Comparison of ENCODE assay signal across 11 cellular contexts in genomic region chr22:21621891-21622623, GRCh38. TPM values are rescaled to one million over a fixed set of nuclear protein-coding genes. Genes with fewer than 3 reads are reported as not detected.
DNase-seq lines count a peak whose midpoint lies in the region; FAIRE-seq and TF ChIP-seq lines count a peak whose summit lies in the region.
"Had no signal": no experiment of that assay in that cellular context is flagged by ENCODE, and none has a peak within 500 bp of the region (broad histone marks: within the 10 kb centered on the region; RNA-seq: fewer than 3 reads in every experiment).

No MANE protein-coding gene starts in this region.

- peaks cover 0 to 5% of the 10 kb centered on the region in 2 donors for H3K36me3 ChIP-seq in adrenal gland (replicated peaks in 1 of 2)

- H3K4me3 Mint-ChIP-seq in activated naive CD4-positive, alpha-beta T cell treated with anti-CD3 and anti-CD28 coated beads for 36 hours = no peak overlapping the region

- H3K4me1 ChIP-seq in adrenal gland (replicated peaks in 1 of 2) = peaks cover 0 to 6% of the 10 kb centered on the region in 2 donors

- peaks cover 13% of the 10 kb centered on the region for H3K4me1 Mint-ChIP-seq in activated naive CD4-positive, alpha-beta T cell treated with anti-CD3 and anti-CD28 coated beads for 36 hours (ENCODE audit: low read depth)

- CTCF ChIA-PET in activated naive CD4-positive, alpha-beta T cell treated with anti-CD3 and anti-CD28 coated beads for 36 hours (lab: Charles Lee) = interaction anchor here (0.5 to 13.9 kb wide), 3 partner anchors 22 to 34 kb away, joined by 3 to 208 read pairs (median 4); partner anchors contain the start of gene SDF2L1

- H3K9me3 ChIP-seq in adrenal gland (replicated peaks in 1 of 3) = no peaks in the 10 kb centered on the region

- TF ChIP-seq POLR2A in adrenal gland (IDR thresholded peaks at IDR 0.05) = no peak

- peak; percentile 15 for FAIRE-seq in TTC549 (lab: Jason Lieb, UNC)

- TF ChIP-seq CTCF in foreskin fibroblast (IDR thresholded peaks at IDR 0.05; ENCODE audit: low read depth, low read length) = no peak
- TF ChIP-seq CTCF in adrenal gland (IDR thresholded peaks at IDR 0.05) = no peak

- no peaks in the 10 kb centered on the region for H3K27me3 ChIP-seq in adrenal gland

- DNase-seq in activated naive CD4-positive, alpha-beta T cell treated with anti-CD3 and anti-CD28 coated beads for 36 hours = no peak
- DNase-seq in activated naive CD4-positive, alpha-beta T cell (lab: John Stamatoyannopoulos, UW) = no peak
- DNase-seq in foreskin fibroblast (peak; percentile 18 to 58), stromal cell of bone marrow (ENCODE audit: low read depth) (peak; percentile 14), adrenal gland (no peak), HK-2 (ENCODE audit: unreplicated experiment) (no peak), DMS53 (lab: John Stamatoyannopoulos, UW) (no peak)
- DNase-seq: activated T-cell treated with anti-CD3 and anti-CD28 coated beads, Interleukin-2, amount 50 U/mL, for 48 hours; stimulated activated CD4-positive, alpha-beta T cell treated with anti-CD3 and anti-CD28 coated beads, Interleukin-4, amount 100 ng/mL, for 1 hour; trophoblast cell had no signal

- H3K9me3 Mint-ChIP-seq in activated naive CD4-positive, alpha-beta T cell treated with anti-CD3 and anti-CD28 coated beads for 36 hours = no peaks in the 10 kb centered on the region

- intact Hi-C loops in activated naive CD4-positive, alpha-beta T cell treated with anti-CD3 and anti-CD28 coated beads for 36 hours (cut with micrococcal nuclease) = no loop called here
- intact Hi-C loops in adrenal gland (cut with DNase I) = no loop called here

- WGBS in adrenal gland, 4 donors = 45 to 63% (median 61%) methylated on average over 5 to 11 of the region's 11 CpGs

- H3K27ac Mint-ChIP-seq in activated naive CD4-positive, alpha-beta T cell treated with anti-CD3 and anti-CD28 coated beads for 36 hours = peak overlapping the region; percentile 17

- H3K27ac ChIP-seq in adrenal gland = no peak overlapping the region

- H3K27me3 Mint-ChIP-seq in activated naive CD4-positive, alpha-beta T cell treated with anti-CD3 and anti-CD28 coated beads for 36 hours (ENCODE audit: low read depth) = no peaks in the 10 kb centered on the region

- peaks cover 5% of the 10 kb centered on the region for H3K36me3 Mint-ChIP-seq in activated naive CD4-positive, alpha-beta T cell treated with anti-CD3 and anti-CD28 coated beads for 36 hours (ENCODE audit: low read depth)

- H3K4me3 ChIP-seq in foreskin fibroblast (ENCODE audit: low read depth in 1 of 2, low read length in 2 of 2) (no peak overlapping the region), adrenal gland (no peak overlapping the region)

RNA-seq across cellular contexts. Expression of gene YDJC, which starts 7.8 kb away (rescaled TPM):
- 10 to 100 TPM; 50.3 to 53.2 TPM for total RNA-seq in activated naive CD4-positive, alpha-beta T cell treated with anti-CD3 and anti-CD28 coated beads for 36 hours
- 10 to 100 TPM in 7 of 8 donors, 1 to 10 TPM in 1; 8.9 to 33.6 (median 19.5) TPM for total RNA-seq in adrenal gland
- 10 to 100 TPM in 2 of 3 donors, 1 to 10 TPM in 1; 2.5 to 36.2 (median 31.2) TPM for polyA plus RNA-seq in adrenal gland

RNA-seq across cellular contexts. Expression of gene CCDC116, which starts 10.5 kb away (rescaled TPM):
- total RNA-seq in activated naive CD4-positive, alpha-beta T cell treated with anti-CD3 and anti-CD28 coated beads for 36 hours = under 1 TPM; 0.19 to 0.30 TPM
- total RNA-seq in adrenal gland = under 1 TPM in 6 of 8 donors, not detected in 2; 0.19 to 0.50 (median 0.31) TPM
- 1 to 10 TPM in 1 of 3 donors, under 1 TPM in 1, not detected in 1; 0.77 to 1.9 TPM for polyA plus RNA-seq in adrenal gland

RNA-seq across cellular contexts. Expression of gene SDF2L1, which starts 20.0 kb away (rescaled TPM):
- total RNA-seq in activated naive CD4-positive, alpha-beta T cell treated with anti-CD3 and anti-CD28 coated beads for 36 hours = 10 to 100 TPM; 21.7 to 22.3 TPM
- 10 to 100 TPM; 14.0 to 83.9 (median 44.8) TPM for total RNA-seq in adrenal gland
- 10 to 100 TPM; 15.3 to 37.5 (median 19.1) TPM for polyA plus RNA-seq in adrenal gland

RNA-seq across cellular contexts. Expression of gene PPIL2, which starts 43.8 kb away (rescaled TPM):
- 10 to 100 TPM; 40.9 to 42.3 TPM for total RNA-seq in activated naive CD4-positive, alpha-beta T cell treated with anti-CD3 and anti-CD28 coated beads for 36 hours
- total RNA-seq in adrenal gland = 10 to 100 TPM; 32.2 to 58.1 (median 42.4) TPM
- polyA plus RNA-seq in adrenal gland = 10 to 100 TPM; 33.6 to 65.6 (median 61.7) TPM

RNA-seq across cellular contexts. Expression of gene UBE2L3, which starts 54.5 kb away (rescaled TPM):
- total RNA-seq in activated naive CD4-positive, alpha-beta T cell treated with anti-CD3 and anti-CD28 coated beads for 36 hours = 10 to 100 TPM; 49.1 to 50.1 TPM
- 10 to 100 TPM; 48.5 to 72.7 (median 55.7) TPM for total RNA-seq in adrenal gland
- 100 to 1,000 TPM in 1 of 3 donors, 10 to 100 TPM in 2; 64.0 to 142 (median 66.1) TPM for polyA plus RNA-seq in adrenal gland

Comparison
In these comparisons a context has a peak if more than half of its experiments do, and no peak if none do; other contexts are left out.
1. DNase-seq: peak in foreskin fibroblast (2 of 2) and stromal cell of bone marrow (single experiment); none in activated naive CD4-positive, alpha-beta T cell treated with anti-CD3 and anti-CD28 coated beads for 36 hours (single experiment), activated naive CD4-positive, alpha-beta T cell (0 of 4), adrenal gland (0 of 7), HK-2 (single experiment) and DMS53 (single experiment).